Comparison of ENCODE assay signal across 11 cellular contexts in the genomic region with DNA sequence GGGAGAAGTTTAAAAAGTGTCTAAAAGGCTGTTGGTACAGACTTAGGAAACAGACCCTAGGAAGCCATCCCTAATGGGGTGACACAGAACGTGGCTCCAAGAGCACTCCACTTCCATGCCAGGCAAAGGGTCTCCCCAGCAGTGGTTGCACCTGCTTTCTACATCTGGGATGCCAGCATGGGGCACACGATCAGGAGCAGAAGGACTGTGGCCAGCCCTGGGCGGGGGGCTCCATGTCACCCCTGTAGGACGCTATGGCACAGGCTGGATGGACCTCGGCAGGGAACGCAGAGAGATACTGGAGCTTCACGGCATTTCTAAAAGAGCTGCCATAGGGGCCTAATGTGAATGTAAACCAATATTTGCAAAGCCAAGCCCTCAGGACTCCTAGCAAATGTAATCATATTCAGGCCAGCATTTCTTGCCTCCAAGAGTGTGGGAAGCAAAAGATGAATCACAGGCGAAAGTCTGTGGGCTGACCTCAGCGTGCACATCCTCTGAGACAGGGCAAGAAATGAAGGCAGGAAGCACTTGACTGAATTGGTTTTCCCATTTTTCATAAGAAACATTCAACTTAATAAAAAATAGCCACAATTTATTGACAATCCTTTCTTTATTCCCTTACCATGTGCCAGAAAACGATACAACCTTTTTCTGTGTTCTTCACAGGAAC.
DNase-seq lines count a peak whose midpoint lies in the region; ATAC-seq and TF ChIP-seq lines count a peak whose summit lies in the region.
"Had no signal": no experiment of that assay in that cellular context is flagged by ENCODE, and none has a peak within 500 bp of the region (broad histone marks: within the 10 kb centered on the region; RNA-seq: fewer than 3 reads in every experiment).

No MANE protein-coding gene starts in this region.

- peaks cover 21% of the 10 kb centered on the region for H3K36me3 Mint-ChIP-seq in T-cell

- no peak overlapping the region for H3K4me3 Mint-ChIP-seq in T-cell

- TF ChIP-seq CTCF in left lung (IDR thresholded peaks at IDR 0.05) = no peak

- H3K36me3 ChIP-seq in left lung = peaks cover 0 to 6% of the 10 kb centered on the region in 2 donors
- H3K36me3 ChIP-seq: right lobe of liver, upper lobe of right lung had no signal

- H3K4me1 ChIP-seq in left lung = no peaks in the 10 kb centered on the region
- H3K4me1 ChIP-seq: upper lobe of right lung had no signal

- CTCF ChIA-PET in T-cell (lab: Charles Lee) = no interaction called here

- no peaks in the 10 kb centered on the region for H3K9me3 Mint-ChIP-seq in T-cell

- no peaks in the 10 kb centered on the region for H3K9me3 ChIP-seq in left lung
- H3K9me3 ChIP-seq: right lobe of liver, upper lobe of right lung had no signal

- no peak overlapping the region for H3K4me3 ChIP-seq in left lung
- H3K4me3 ChIP-seq: right lobe of liver, upper lobe of right lung had no signal

- ATAC-seq in left lung (peak; percentile 59), GM18511 (IDR thresholded peaks at IDR 0.05; ENCODE audit: unreplicated experiment) (no peak), T-cell (replicated peaks in 1 of 4) (no peak)
- ATAC-seq: left lobe of liver, right lobe of liver, upper lobe of right lung had no signal

- POLR2A ChIA-PET in T-cell (lab: Charles Lee) = no interaction called here

- DNase-seq in stimulated activated CD4-positive, alpha-beta T cell treated with anti-CD3 and anti-CD28 coated beads, Interleukin-12 subunit alpha, Interleukin-12 subunit beta, amount 100 ng/mL, for 48 hours (ENCODE audit: low read depth in 2 of 3, low spot score in 1 of 3) = peak in 2 of 3 donors; percentile 45 to 53
- no peak for DNase-seq in stimulated activated CD4-positive, alpha-beta T cell treated with anti-CD3 and anti-CD28 coated beads, Interleukin-4, amount 100 ng/mL, for 4 hours
- DNase-seq in activated naive CD4-positive, alpha-beta T cell treated with anti-CD3 and anti-CD28 coated beads, Interleukin-2, amount 50 U/mL, for 16 hours = peak; percentile 22
- DNase-seq in left lung (no peak), epidermal melanocyte (ENCODE audit: insufficient read length, low spot score) (no peak), T-cell (no peak), AML-193 (lab: John Stamatoyannopoulos, UW) (no peak)
- DNase-seq: upper lobe of right lung had no signal

- peaks cover 4 to 7% (median 5%) of the 10 kb centered on the region in 3 donors for H3K4me1 Mint-ChIP-seq in T-cell

- no peaks in the 10 kb centered on the region for H3K27me3 ChIP-seq in left lung
- H3K27me3 ChIP-seq: right lobe of liver, upper lobe of right lung had no signal

- no peak overlapping the region for H3K27ac ChIP-seq in left lung
- H3K27ac ChIP-seq: right lobe of liver, upper lobe of right lung had no signal

- H3K27ac Mint-ChIP-seq in T-cell = no peak overlapping the region

- intact Hi-C loops in left lung (cut with DNase I) = no loop called here

- H3K27me3 Mint-ChIP-seq in T-cell = no peaks in the 10 kb centered on the region

Comparison
In these comparisons a context has a peak if more than half of its experiments do, and no peak if none do; other contexts are left out.
1. DNase-seq: peak in stimulated activated CD4-positive, alpha-beta T cell treated with anti-CD3 and anti-CD28 coated beads, Interleukin-12 subunit alpha, Interleukin-12 subunit beta, amount 100 ng/mL, for 48 hours (2 of 3) and activated naive CD4-positive, alpha-beta T cell treated with anti-CD3 and anti-CD28 coated beads, Interleukin-2, amount 50 U/mL, for 16 hours (single experiment); none in stimulated activated CD4-positive, alpha-beta T cell treated with anti-CD3 and anti-CD28 coated beads, Interleukin-4, amount 100 ng/mL, for 4 hours (0 of 2), left lung (0 of 2), epidermal melanocyte (single experiment), T-cell (0 of 34) and AML-193 (0 of 2).